16 cellular contexts compared by ENCODE assay signal in genomic region chr1:208280184-208280583, GRCh38.
"Had no signal": no experiment of that assay in that cellular context is flagged by ENCODE, and none has a peak within 500 bp of the region (broad histone marks: within the 10 kb centered on the region; RNA-seq: fewer than 3 reads in every experiment).

No MANE protein-coding gene starts in this region.

- H3K9me3 Mint-ChIP-seq: naive thymus-derived CD8-positive, alpha-beta T cell had no signal

- DNase-seq: effector memory CD4-positive, alpha-beta T cell; gastrocnemius medialis; glutamatergic neuron; islet precursor cell; mammary epithelial cell; mucosa of descending colon; naive thymus-derived CD8-positive, alpha-beta T cell; spleen; stimulated activated CD4-positive, alpha-beta T cell treated with anti-CD3 and anti-CD28 coated beads, Interleukin-15, amount 100 ng/mL, for 24 hours; stimulated activated CD4-positive, alpha-beta T cell treated with anti-CD3 and anti-CD28 coated beads, Interleukin-1b, Interleukin-23, amount 100 ng/mL, for 48 hours; stimulated activated CD4-positive, alpha-beta T cell treated with anti-CD3 and anti-CD28 coated beads, Interleukin-4, amount 100 ng/mL, for 24 hours; stimulated activated naive CD4-positive, alpha-beta T cell; stomach; transverse colon had no signal

- H3K27ac Mint-ChIP-seq: naive thymus-derived CD8-positive, alpha-beta T cell had no signal

- H3K4me3 Mint-ChIP-seq: naive thymus-derived CD8-positive, alpha-beta T cell had no signal

- H3K36me3 Mint-ChIP-seq: naive thymus-derived CD8-positive, alpha-beta T cell had no signal

- ATAC-seq: gastrocnemius medialis; left lobe of liver; mucosa of descending colon; naive thymus-derived CD8-positive, alpha-beta T cell; sciatic nerve had no signal

- H3K4me1 Mint-ChIP-seq: naive thymus-derived CD8-positive, alpha-beta T cell had no signal
